Comparison of ENCODE assay signal across 1 cellular context in the genomic region with DNA sequence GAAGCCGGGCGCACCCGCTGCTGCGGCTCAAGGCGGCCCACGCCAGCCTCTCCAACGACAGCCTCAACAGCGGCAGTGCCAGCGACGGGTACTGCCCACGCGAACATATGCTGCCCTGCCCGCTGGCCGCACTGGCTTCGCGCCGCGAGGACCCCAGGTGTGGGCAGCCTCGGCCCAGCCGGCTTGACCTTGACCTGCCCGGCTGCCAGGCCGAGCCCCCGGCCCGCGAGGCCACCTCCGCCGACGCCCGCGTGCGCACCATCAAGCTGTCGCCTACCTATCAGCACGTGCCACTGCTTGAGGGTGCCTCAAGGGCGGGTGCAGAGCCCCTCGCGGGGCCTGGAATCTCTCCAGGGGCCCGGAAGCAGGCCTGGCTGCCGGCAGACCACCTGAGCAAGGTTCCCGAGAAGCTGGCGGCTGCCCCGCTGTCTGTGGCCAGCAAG.
TF ChIP-seq lines count a peak whose summit lies in the region.

No MANE protein-coding gene starts in this region.

TF ChIP-seq in HepG2, 621 proteins besides CTCF, POLR2A, EP300 and RAD21:
- TF ChIP-seq RBFOX2 (IDR thresholded peaks at IDR 0.05; ENCODE audit: low read depth, low read length) (0 out of 2 replicates have a peak, but pooled peaks have one; percentile 17), XBP1 (CRISPR knock-in tag; IDR thresholded peaks at IDR 0.05) (no peak)
